25 cellular contexts compared by ENCODE assay signal in genomic region chr22:27573992-27574391, GRCh38.
"Had no signal": no experiment of that assay in that cellular context is flagged by ENCODE, and none has a peak within 500 bp of the region (broad histone marks: within the 10 kb centered on the region; RNA-seq: fewer than 3 reads in every experiment).

No MANE protein-coding gene starts in this region.

- FAIRE-seq: bronchial epithelial cell, endometrium, frontal cortex, small intestine had no signal

- H3K9me3 ChIP-seq: transverse colon, vagina had no signal

- H3K4me3 ChIP-seq: left ventricle myocardium inferior, transverse colon, vagina had no signal

- H3K27me3 ChIP-seq: vagina had no signal

- DNase-seq: activated B cell treated with CpG ODN at 0.5 μM for 24 hours; activated CD4-positive, alpha-beta T cell treated with anti-CD3 and anti-CD28 coated beads for 36 hours; activated CD4-positive, alpha-beta T cell treated with anti-CD3 and anti-CD28 coated beads, Interleukin-2, amount 50 U/mL, for 4 hours; activated CD8-positive, alpha-beta memory T cell treated with anti-CD3 and anti-CD28 coated beads for 24 hours; activated CD8-positive, alpha-beta memory T cell treated with anti-CD3 and anti-CD28 coated beads, Interleukin-2, amount 50 U/mL, for 4 hours; activated T-cell treated with anti-CD3 and anti-CD28 coated beads, Interleukin-2, amount 50 U/mL, for 24 hours; amniotic stem cell; erythroblast; hippocampal formation; left ventricle myocardium inferior; mammary epithelial cell; posterior cingulate gyrus; small intestine; stimulated activated CD4-positive, alpha-beta T cell treated with anti-CD3 and anti-CD28 coated beads, Interleukin-2, amount 100 ng/mL, for 24 hours; T-helper 17 cell; transverse colon had no signal

- H3K27ac ChIP-seq: left ventricle myocardium inferior, transverse colon, vagina had no signal

- H3K4me1 ChIP-seq: transverse colon had no signal

- H3K36me3 ChIP-seq: transverse colon, vagina had no signal

- ATAC-seq: activated CD4-positive, alpha-beta T cell treated with anti-CD3 and anti-CD28 coated beads for 36 hours; activated naive CD4-positive, alpha-beta T cell treated with anti-CD3 and anti-CD28 coated beads, Interleukin-2, amount 50 U/mL, for 72 hours; activated T-helper 17 cell treated with anti-CD3 and anti-CD28 coated beads, Interleukin-2, amount 50 U/mL, for 72 hours; natural killer cell treated with Interleukin-12 subunit alpha and Interleukin-12 subunit beta and Interleukin-15 and Interleukin-18, amount 100 ng/mL, for 72 hours; sciatic nerve; stimulated activated effector memory CD8-positive, alpha-beta T cell treated with anti-CD3 and anti-CD28 coated beads, Interleukin-12 subunit alpha, Interleukin-12 subunit beta, amount 100 ng/mL, for 72 hours; T-helper 17 cell had no signal
